Comparison of ENCODE assay signal across 1 cellular context in the genomic region with DNA sequence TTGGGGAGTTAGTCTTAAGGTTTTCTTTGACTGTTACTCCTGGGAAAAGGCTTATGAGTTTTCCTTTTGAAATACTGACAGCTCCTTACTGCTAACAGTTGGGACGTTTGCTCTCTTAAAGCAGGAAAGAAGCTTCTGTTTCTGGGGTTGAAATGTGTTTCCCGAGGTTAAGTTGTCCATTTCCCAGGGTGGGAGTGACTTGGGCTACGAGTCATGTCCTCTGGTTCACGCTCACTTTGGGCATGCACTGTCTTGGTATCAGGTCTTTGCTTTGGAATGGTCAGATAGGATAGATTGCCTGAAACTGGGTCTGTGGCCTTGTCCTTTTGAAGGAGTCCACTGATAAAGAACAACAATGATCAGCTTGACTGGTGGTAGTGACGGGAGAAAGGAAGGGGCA.
TF ChIP-seq lines count a peak whose summit lies in the region.

No MANE protein-coding gene starts in this region.

TF ChIP-seq in H1, 55 proteins besides CTCF, POLR2A, EP300 and RAD21:
- TF ChIP-seq, protein P1, sequence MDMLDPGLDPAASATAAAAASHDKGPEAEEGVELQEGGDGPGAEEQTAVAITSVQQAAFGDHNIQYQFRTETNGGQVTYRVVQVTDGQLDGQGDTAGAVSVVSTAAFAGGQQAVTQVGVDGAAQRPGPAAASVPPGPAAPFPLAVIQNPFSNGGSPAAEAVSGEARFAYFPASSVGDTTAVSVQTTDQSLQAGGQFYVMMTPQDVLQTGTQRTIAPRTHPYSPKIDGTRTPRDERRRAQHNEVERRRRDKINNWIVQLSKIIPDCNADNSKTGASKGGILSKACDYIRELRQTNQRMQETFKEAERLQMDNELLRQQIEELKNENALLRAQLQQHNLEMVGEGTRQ (IDR thresholded peaks at IDR 0.05; ENCODE audit: low read length), result no peak
TF ChIP-seq in H1: peak in this region for 0.
